In the genomic region with DNA sequence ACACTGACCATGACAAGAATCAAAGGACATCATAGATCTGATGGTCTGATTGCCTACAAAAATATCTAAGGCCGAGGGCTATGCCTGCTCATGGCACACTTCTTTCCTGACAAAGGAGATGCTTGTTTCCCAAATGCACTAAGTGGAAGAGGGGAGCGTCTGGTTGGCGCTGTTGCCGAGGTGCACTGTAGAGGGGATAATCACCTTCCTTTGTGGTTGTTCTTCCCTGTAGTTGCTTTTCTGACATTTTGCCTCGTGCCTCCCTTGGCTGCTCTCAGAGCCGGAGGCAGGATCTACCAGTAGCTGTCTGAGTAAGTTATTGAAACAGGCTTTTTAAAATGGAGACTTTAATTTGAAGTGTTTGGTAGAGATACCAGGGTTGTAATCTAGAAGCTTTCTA, we compare ENCODE assay signal across 28 cellular contexts.
"Had no signal": no experiment of that assay in that cellular context is flagged by ENCODE, and none has a peak within 500 bp of the region (broad histone marks: within the 10 kb centered on the region; RNA-seq: fewer than 3 reads in every experiment).

No MANE protein-coding gene starts in this region.

- H3K4me1 Mint-ChIP-seq: stimulated activated effector memory CD8-positive, alpha-beta T cell treated with anti-CD3 and anti-CD28 coated beads, Interleukin-12 subunit alpha, Interleukin-12 subunit beta, amount 100 ng/mL, for 72 hours; stimulated activated memory B cell treated with anti-CD40 and anti-IgM and Interleukin-4, amounts not matched to agents 10 μg/mL and 1 μg/mL and 100 μg/mL, for 72 hours; stimulated activated naive B cell treated with anti-CD40 and anti-IgM and Interleukin-4, amounts not matched to agents 10 μg/mL and 1 μg/mL and 100 μg/mL, for 72 hours; stimulated activated naive CD8-positive, alpha-beta T cell treated with anti-CD3 and anti-CD28 coated beads, Interleukin-15, amount 100 ng/mL, for 72 hours had no signal

- H3K27me3 Mint-ChIP-seq: stimulated activated memory B cell treated with anti-CD40 and anti-IgM and Interleukin-4, amounts not matched to agents 10 μg/mL and 1 μg/mL and 100 μg/mL, for 72 hours; stimulated activated naive B cell treated with anti-CD40 and anti-IgM and Interleukin-4, amounts not matched to agents 10 μg/mL and 1 μg/mL and 100 μg/mL, for 72 hours; stimulated activated naive CD8-positive, alpha-beta T cell treated with anti-CD3 and anti-CD28 coated beads, Interleukin-15, amount 100 ng/mL, for 72 hours; stimulated activated naive CD8-positive, alpha-beta T cell treated with anti-CD3 and anti-CD28 coated beads, Interleukin-15, Interleukin-2, amounts not matched to agents 100 ng/mL and 50 ng/mL, for 24 hours had no signal

- H3K27me3 ChIP-seq: stomach, suprapubic skin, testis, thyroid gland, tibial artery, tibial nerve, transverse colon, upper lobe of left lung, upper lobe of right lung, uterus, vagina had no signal

- H3K9me3 Mint-ChIP-seq: stimulated activated memory B cell treated with anti-CD40 and anti-IgM and Interleukin-4, amounts not matched to agents 10 μg/mL and 1 μg/mL and 100 μg/mL, for 72 hours; stimulated activated naive CD8-positive, alpha-beta T cell treated with anti-CD3 and anti-CD28 coated beads, Interleukin-15, amount 100 ng/mL, for 72 hours; stimulated activated naive CD8-positive, alpha-beta T cell treated with anti-CD3 and anti-CD28 coated beads, Interleukin-15, Interleukin-2, amounts not matched to agents 100 ng/mL and 50 ng/mL, for 24 hours; type B pancreatic cell had no signal

- H3K36me3 ChIP-seq: stomach, suprapubic skin, thoracic aorta, thyroid gland, tibial artery, tibial nerve, transverse colon, upper lobe of left lung, upper lobe of right lung, uterus, vagina had no signal

- H3K27ac Mint-ChIP-seq: stimulated activated effector memory CD8-positive, alpha-beta T cell treated with anti-CD3 and anti-CD28 coated beads, Interleukin-12 subunit alpha, Interleukin-12 subunit beta, amount 100 ng/mL, for 72 hours; stimulated activated memory B cell treated with anti-CD40 and anti-IgM and Interleukin-4, amounts not matched to agents 10 μg/mL and 1 μg/mL and 100 μg/mL, for 72 hours; stimulated activated naive B cell treated with anti-CD40 and anti-IgM and Interleukin-4, amounts not matched to agents 10 μg/mL and 1 μg/mL and 100 μg/mL, for 72 hours; stimulated activated naive CD8-positive, alpha-beta T cell treated with anti-CD3 and anti-CD28 coated beads, Interleukin-15, Interleukin-2, amounts not matched to agents 100 ng/mL and 50 ng/mL, for 24 hours; type B pancreatic cell had no signal

- H3K4me3 ChIP-seq: stomach, suprapubic skin, testis, thoracic aorta, thyroid gland, tibial artery, tibial nerve, transverse colon, upper lobe of left lung, upper lobe of right lung, uterus, vagina had no signal

- H3K36me3 Mint-ChIP-seq: stimulated activated effector memory CD8-positive, alpha-beta T cell treated with anti-CD3 and anti-CD28 coated beads, Interleukin-12 subunit alpha, Interleukin-12 subunit beta, amount 100 ng/mL, for 72 hours; stimulated activated memory B cell treated with anti-CD40 and anti-IgM and Interleukin-4, amounts not matched to agents 10 μg/mL and 1 μg/mL and 100 μg/mL, for 72 hours; stimulated activated naive B cell treated with anti-CD40 and anti-IgM and Interleukin-4, amounts not matched to agents 10 μg/mL and 1 μg/mL and 100 μg/mL, for 72 hours; type B pancreatic cell had no signal

- DNase-seq: stimulated activated CD4-positive, alpha-beta T cell treated with anti-CD3 and anti-CD28 coated beads, Interleukin-2, amount 100 ng/mL, for 48 hours; stimulated activated CD4-positive, alpha-beta T cell treated with anti-CD3 and anti-CD28 coated beads, Interleukin-4, amount 100 ng/mL, for 1 hour; stimulated activated CD4-positive, alpha-beta T cell treated with anti-CD3 and anti-CD28 coated beads, Interleukin-4, amount 100 ng/mL, for 24 hours; stimulated activated CD4-positive, alpha-beta T cell treated with anti-CD3 and anti-CD28 coated beads, Interleukin-4, amount 100 ng/mL, for 4 hours; stimulated activated CD8-positive, alpha-beta memory T cell treated with anti-CD3 and anti-CD28 coated beads, Interleukin-4, amount 100 ng/mL, for 48 hours; stimulated activated naive B cell treated with anti-CD40 and anti-IgM and Interleukin-4, amounts not matched to agents 10 μg/mL and 1 μg/mL and 100 μg/mL, for 72 hours; stimulated activated naive CD4-positive, alpha-beta T cell; stimulated activated naive CD4-positive, alpha-beta T cell treated with Interleukin-2 at 50 U/mL for 16 hours; stimulated activated naive CD8-positive, alpha-beta T cell treated with anti-CD3 and anti-CD28 coated beads, Interleukin-15, amount 100 ng/mL, for 72 hours; stimulated activated naive CD8-positive, alpha-beta T cell treated with anti-CD3 and anti-CD28 coated beads, Interleukin-15, Interleukin-2, amounts not matched to agents 100 U/mL and 50 U/mL, for 24 hours; stomach; substantia nigra; testis; thyroid gland; tibial artery; transverse colon; trophoblast cell; upper lobe of left lung; upper lobe of right lung; uterus had no signal

- H3K27ac ChIP-seq: stomach, suprapubic skin, testis, thoracic aorta, thyroid gland, tibial artery, tibial nerve, transverse colon, upper lobe of left lung, upper lobe of right lung, uterus, vagina had no signal

- H3K9me3 ChIP-seq: stomach, suprapubic skin, testis, thoracic aorta, thyroid gland, tibial artery, tibial nerve, transverse colon, upper lobe of left lung, upper lobe of right lung, uterus, vagina had no signal

- H3K4me1 ChIP-seq: stomach, suprapubic skin, testis, thyroid gland, tibial artery, tibial nerve, transverse colon, upper lobe of left lung, upper lobe of right lung, uterus, vagina had no signal

- ATAC-seq: stimulated activated effector memory CD8-positive, alpha-beta T cell treated with anti-CD3 and anti-CD28 coated beads, Interleukin-12 subunit alpha, Interleukin-12 subunit beta, amount 100 ng/mL, for 72 hours; stimulated activated memory B cell treated with anti-CD40 and anti-IgM and Interleukin-4, amounts not matched to agents 10 μg/mL and 1 μg/mL and 100 μg/mL, for 72 hours; stimulated activated naive B cell treated with anti-CD40 and anti-IgM and Interleukin-4, amounts not matched to agents 10 μg/mL and 1 μg/mL and 100 μg/mL, for 72 hours; stimulated activated naive CD8-positive, alpha-beta T cell treated with anti-CD3 and anti-CD28 coated beads, Interleukin-15, amount 100 ng/mL, for 72 hours; stimulated activated naive CD8-positive, alpha-beta T cell treated with anti-CD3 and anti-CD28 coated beads, Interleukin-15, Interleukin-2, amounts not matched to agents 100 U/mL and 50 U/mL, for 24 hours; upper lobe of right lung had no signal

- H3K4me3 Mint-ChIP-seq: stimulated activated effector memory CD8-positive, alpha-beta T cell treated with anti-CD3 and anti-CD28 coated beads, Interleukin-12 subunit alpha, Interleukin-12 subunit beta, amount 100 ng/mL, for 72 hours; stimulated activated memory B cell treated with anti-CD40 and anti-IgM and Interleukin-4, amounts not matched to agents 10 μg/mL and 1 μg/mL and 100 μg/mL, for 72 hours; stimulated activated naive B cell treated with anti-CD40 and anti-IgM and Interleukin-4, amounts not matched to agents 10 μg/mL and 1 μg/mL and 100 μg/mL, for 72 hours; stimulated activated naive CD8-positive, alpha-beta T cell treated with anti-CD3 and anti-CD28 coated beads, Interleukin-15, amount 100 ng/mL, for 72 hours; stimulated activated naive CD8-positive, alpha-beta T cell treated with anti-CD3 and anti-CD28 coated beads, Interleukin-15, Interleukin-2, amounts not matched to agents 100 ng/mL and 50 ng/mL, for 24 hours; type B pancreatic cell had no signal
